ENCODE assay signal across 1 cellular context in genomic region chr2:15594291-15595256, GRCh38.
TF ChIP-seq lines count a peak whose summit lies in the region.

No MANE protein-coding gene starts in this region.

TF ChIP-seq in IMR-90, 13 proteins besides CTCF, POLR2A, EP300 and RAD21:
- TF ChIP-seq MAZ (IDR thresholded peaks at IDR 0.05; ENCODE audit: borderline replicate concordance, low read depth, low read length): no peak
- no peak for TF ChIP-seq RFX5 (IDR thresholded peaks at IDR 0.05; ENCODE audit: low read depth, low read length)
- TF ChIP-seq CEBPB (IDR thresholded peaks at IDR 0.05; ENCODE audit: low read depth, low read length): no peak
- no peak for TF ChIP-seq RCOR1 (IDR thresholded peaks at IDR 0.05; ENCODE audit: insufficient replicate concordance, low read length)
- no peak for TF ChIP-seq ELK1 (IDR thresholded peaks at IDR 0.05; ENCODE audit: borderline replicate concordance, low read depth, low read length)
- TF ChIP-seq MAFK (IDR thresholded peaks at IDR 0.05; ENCODE audit: low read depth, low read length): no peak
- TF ChIP-seq FOS (IDR thresholded peaks at IDR 0.05; ENCODE audit: low read depth, low read length): no peak
- no peak for TF ChIP-seq BHLHE40 (IDR thresholded peaks at IDR 0.05; ENCODE audit: low read depth, low read length)
- TF ChIP-seq USF2 (IDR thresholded peaks at IDR 0.05; ENCODE audit: low read depth, low read length): no peak
